12 cellular contexts compared by ENCODE assay signal in genomic region chr11:76673164-76674142, GRCh38. TPM values are rescaled to one million over a fixed set of nuclear protein-coding genes. Genes with fewer than 3 reads are reported as not detected.
DNase-seq lines count a peak whose midpoint lies in the region; ATAC-seq and TF ChIP-seq lines count a peak whose summit lies in the region.
"Had no signal": no experiment of that assay in that cellular context is flagged by ENCODE, and none has a peak within 500 bp of the region (broad histone marks: within the 10 kb centered on the region; RNA-seq: fewer than 3 reads in every experiment).

No MANE protein-coding gene starts in this region.

- H3K27ac ChIP-seq in CD8-positive, alpha-beta memory T cell (ENCODE audit: low read depth, low read length): peak overlapping the region; percentile 21
- H3K27ac ChIP-seq: hepatocyte had no signal

- H3K36me3 Mint-ChIP-seq in CD8-positive, alpha-beta memory T cell: no peaks in the 10 kb centered on the region
- peaks cover 4% of the 10 kb centered on the region for H3K36me3 Mint-ChIP-seq in activated B cell treated with CpG ODN at 0.5 μM for 24 hours (ENCODE audit: low read depth)
- H3K36me3 Mint-ChIP-seq in naive thymus-derived CD8-positive, alpha-beta T cell: no peaks in the 10 kb centered on the region
- no peaks in the 10 kb centered on the region for H3K36me3 Mint-ChIP-seq in Caco-2 (ENCODE audit: insufficient read depth, unreplicated experiment)
- no peaks in the 10 kb centered on the region for H3K36me3 Mint-ChIP-seq in glutamatergic neuron (ENCODE audit: unreplicated experiment)

- ATAC-seq in GM21526 (IDR thresholded peaks at IDR 0.05; ENCODE audit: low FRiP score, unreplicated experiment) (peak; percentile 11), activated B cell treated with CpG ODN at 0.5 μM for 24 hours (ENCODE audit: low read depth) (peak; percentile 4), HG02840 (IDR thresholded peaks at IDR 0.05; ENCODE audit: low FRiP score, unreplicated experiment) (no peak), HG02973 (IDR thresholded peaks at IDR 0.05; ENCODE audit: unreplicated experiment) (no peak)
- peak in 1 of 2 donors; percentile 7 for ATAC-seq in naive thymus-derived CD8-positive, alpha-beta T cell

- peak overlapping the region; percentile 6 to 99 (median 90) for H3K27ac Mint-ChIP-seq in CD8-positive, alpha-beta memory T cell
- peak overlapping the region; percentile 92 for H3K27ac Mint-ChIP-seq in activated B cell treated with CpG ODN at 0.5 μM for 24 hours
- peak overlapping the region in 8 of 10 donors; percentile 55 to 93 (median 80) for H3K27ac Mint-ChIP-seq in naive thymus-derived CD8-positive, alpha-beta T cell
- no peak overlapping the region for H3K27ac Mint-ChIP-seq in Caco-2 (ENCODE audit: unreplicated experiment)
- no peak overlapping the region for H3K27ac Mint-ChIP-seq in glutamatergic neuron (ENCODE audit: unreplicated experiment)

- H3K27me3 ChIP-seq in CD8-positive, alpha-beta memory T cell (ENCODE audit: insufficient read depth, low read length, poor library complexity, severe bottlenecking): peaks cover 7% of the 10 kb centered on the region
- no peaks in the 10 kb centered on the region for H3K27me3 ChIP-seq in Caco-2 (replicated peaks; ENCODE audit: control insufficient read depth, insufficient read depth, low read length)

- H3K27me3 Mint-ChIP-seq in CD8-positive, alpha-beta memory T cell: peaks cover 5 to 9% of the 10 kb centered on the region in 2 donors
- H3K27me3 Mint-ChIP-seq in activated B cell treated with CpG ODN at 0.5 μM for 24 hours (peaks cover 12% of the 10 kb centered on the region), Caco-2 (ENCODE audit: insufficient read depth, unreplicated experiment) (peaks cover 3% of the 10 kb centered on the region), glutamatergic neuron (ENCODE audit: unreplicated experiment) (peaks cover 2% of the 10 kb centered on the region)
- H3K27me3 Mint-ChIP-seq in naive thymus-derived CD8-positive, alpha-beta T cell: peaks cover 10 to 29% (median 21%) of the 10 kb centered on the region in 5 donors

- peak overlapping the region; percentile 25 to 86 (median 80) for H3K4me3 Mint-ChIP-seq in CD8-positive, alpha-beta memory T cell
- H3K4me3 Mint-ChIP-seq in activated B cell treated with CpG ODN at 0.5 μM for 24 hours: peak overlapping the region; percentile 73
- H3K4me3 Mint-ChIP-seq in naive thymus-derived CD8-positive, alpha-beta T cell: peak overlapping the region; percentile 29 to 73 (median 61)
- H3K4me3 Mint-ChIP-seq in Caco-2 (ENCODE audit: unreplicated experiment): no peak overlapping the region
- no peak overlapping the region for H3K4me3 Mint-ChIP-seq in glutamatergic neuron (ENCODE audit: unreplicated experiment)

- POLR2A ChIA-PET in CD8-positive, alpha-beta memory T cell (lab: Charles Lee): interaction anchor here (0.6 to 1.4 kb wide), 3 partner anchors 13 to 465 kb away, joined by 3 to 4 read pairs (median 3); no protein-coding TSS in a partner anchor
- POLR2A ChIA-PET in activated B cell treated with CpG ODN at 0.5 μM for 24 hours (lab: Charles Lee): interaction anchor here (0.6 to 7.9 kb wide), 13 partner anchors 11 to 846 kb away, joined by 3 to 193 read pairs (median 5); no protein-coding TSS in a partner anchor
- POLR2A ChIA-PET in naive thymus-derived CD8-positive, alpha-beta T cell (lab: Charles Lee): no interaction called here
- POLR2A ChIA-PET in Caco-2 (lab: Charles Lee): interaction anchor here (0.5 kb wide), 1 partner anchor 678 kb away, joined by 6 read pairs; no protein-coding TSS in a partner anchor

- CTCF ChIA-PET in CD8-positive, alpha-beta memory T cell (lab: Charles Lee): interaction anchor here (0.7 to 2.1 kb wide), 3 partner anchors 8 to 872 kb away, joined by 3 to 10 read pairs (median 3); no protein-coding TSS in a partner anchor
- CTCF ChIA-PET in activated B cell treated with CpG ODN at 0.5 μM for 24 hours (lab: Charles Lee) (interaction anchor here (0.9 to 6.6 kb wide), 7 partner anchors 7 to 161 kb away, joined by 3 to 62 read pairs (median 4); no protein-coding TSS in a partner anchor), Caco-2 (lab: Charles Lee) (interaction anchor here (1.2 kb wide), 1 partner anchor 75 kb away, joined by 3 read pairs; no protein-coding TSS in a partner anchor)

- no TSS peak for BruUV-seq in Caco-2 (replicated peaks; lab: Mats Ljungman, UMichigan)

- no peak overlapping the region for H3K4me3 ChIP-seq in CD8-positive, alpha-beta memory T cell (ENCODE audit: low read length)
- no peak overlapping the region for H3K4me3 ChIP-seq in Caco-2 (ENCODE audit: low read depth, low read length)
- H3K4me3 ChIP-seq: hepatocyte, lung had no signal

- intact Hi-C loops in activated B cell treated with CpG ODN at 0.5 μM for 24 hours (cut with micrococcal nuclease) (loop anchor here (1.0 to 10.0 kb wide), 10 partner anchors 37 to 983 kb away; partner anchors contain the start of genes ACER3, EMSY, GVQW3 and THAP12), Caco-2 (cut with micrococcal nuclease; ENCODE audit: unreplicated experiment) (loop anchor here (5.0 to 10.0 kb wide), 2 partner anchors 101 to 229 kb away; partner anchors contain the start of gene EMSY)

- no peaks in the 10 kb centered on the region for H3K9me3 Mint-ChIP-seq in CD8-positive, alpha-beta memory T cell
- H3K9me3 Mint-ChIP-seq in activated B cell treated with CpG ODN at 0.5 μM for 24 hours (no peaks in the 10 kb centered on the region), Caco-2 (ENCODE audit: unreplicated experiment) (no peaks in the 10 kb centered on the region), glutamatergic neuron (ENCODE audit: unreplicated experiment) (no peaks in the 10 kb centered on the region)
- no peaks in the 10 kb centered on the region for H3K9me3 Mint-ChIP-seq in naive thymus-derived CD8-positive, alpha-beta T cell

- DNase-seq in CD8-positive, alpha-beta memory T cell: no peak
- DNase-seq in activated B cell treated with CpG ODN at 0.5 μM for 24 hours (no peak), Caco-2 (no peak), glutamatergic neuron (no peak)
- DNase-seq in naive thymus-derived CD8-positive, alpha-beta T cell: no peak
- DNase-seq: DMS 273 treated with DMSO at 0.1 percent for 48 hours, NCI-H1436 treated with DMSO at 0.1 percent for 48 hours had no signal

- H3K4me1 ChIP-seq in CD8-positive, alpha-beta memory T cell (ENCODE audit: insufficient read depth, low read length): peaks cover 28% of the 10 kb centered on the region
- peaks cover 9% of the 10 kb centered on the region for H3K4me1 ChIP-seq in Caco-2

- no peaks in the 10 kb centered on the region for H3K36me3 ChIP-seq in CD8-positive, alpha-beta memory T cell (ENCODE audit: insufficient read depth, low read length)
- H3K36me3 ChIP-seq in Caco-2 (ENCODE audit: control insufficient read depth, insufficient read depth, low read length): no peaks in the 10 kb centered on the region

- peaks cover 28 to 36% (median 30%) of the 10 kb centered on the region in 3 donors for H3K4me1 Mint-ChIP-seq in CD8-positive, alpha-beta memory T cell
- H3K4me1 Mint-ChIP-seq in activated B cell treated with CpG ODN at 0.5 μM for 24 hours (peaks cover 84% of the 10 kb centered on the region), Caco-2 (ENCODE audit: low read depth, unreplicated experiment) (no peaks in the 10 kb centered on the region), glutamatergic neuron (ENCODE audit: low read depth, unreplicated experiment) (peaks cover 4% of the 10 kb centered on the region)
- peaks cover 11 to 50% (median 25%) of the 10 kb centered on the region in 4 donors for H3K4me1 Mint-ChIP-seq in naive thymus-derived CD8-positive, alpha-beta T cell

- H3K9me3 ChIP-seq in CD8-positive, alpha-beta memory T cell (ENCODE audit: low read length): no peaks in the 10 kb centered on the region
- H3K9me3 ChIP-seq in Caco-2: no peaks in the 10 kb centered on the region

- no peak for TF ChIP-seq CTCF in activated B cell treated with CpG ODN at 0.5 μM for 24 hours (IDR thresholded peaks at IDR 0.05)
- no peak for TF ChIP-seq CTCF in Caco-2 (IDR thresholded peaks at IDR 0.05; ENCODE audit: insufficient read depth in 1 of 2, low read depth in 1 of 2, low read length in 1 of 2, severe bottlenecking in 1 of 2, unreplicated experiment in 1 of 2)
- no peak for TF ChIP-seq CTCF in glutamatergic neuron (IDR thresholded peaks at IDR 0.05; ENCODE audit: partially characterized antibody, unreplicated experiment)

RNA-seq across cellular contexts. Expression of gene LRRC32, which starts 2.9 kb away (rescaled TPM):
- total RNA-seq in CD8-positive, alpha-beta memory T cell: 1 to 10 TPM; 1.5 to 2.8 TPM
- polyA plus RNA-seq in CD8-positive, alpha-beta memory T cell: 0.06 TPM
- total RNA-seq in activated B cell treated with CpG ODN at 0.5 μM for 24 hours (25.8 and 27.8 TPM in 2 replicates), Caco-2 (2022) (0.27 and 0.84 TPM in 2 replicates), glutamatergic neuron (ENCODE audit: unreplicated experiment) (0.39 TPM)
- total RNA-seq in naive thymus-derived CD8-positive, alpha-beta T cell: under 1 TPM in 1 of 2 experiments, not detected in 1; 0.08 TPM
- not detected for polyA plus RNA-seq in naive thymus-derived CD8-positive, alpha-beta T cell

Comparison
In these comparisons a context has a peak if more than half of its experiments do, and no peak if none do; other contexts are left out.
1. H3K27ac Mint-ChIP-seq: peak in CD8-positive, alpha-beta memory T cell (8 of 8), activated B cell treated with CpG ODN at 0.5 μM for 24 hours (single experiment) and naive thymus-derived CD8-positive, alpha-beta T cell (8 of 10); none in Caco-2 (single experiment) and glutamatergic neuron (single experiment).
2. H3K4me3 Mint-ChIP-seq: peak in CD8-positive, alpha-beta memory T cell (7 of 7), activated B cell treated with CpG ODN at 0.5 μM for 24 hours (single experiment) and naive thymus-derived CD8-positive, alpha-beta T cell (10 of 10); none in Caco-2 (single experiment) and glutamatergic neuron (single experiment).
3. ATAC-seq: peak in GM21526 (single experiment) and activated B cell treated with CpG ODN at 0.5 μM for 24 hours (single experiment); none in HG02840 (single experiment) and HG02973 (single experiment).